In genomic region chr17:19327039-19327776, GRCh38 we compare ENCODE assay signal across 13 cellular contexts. TPM values are rescaled to one million over a fixed set of nuclear protein-coding genes. Genes with fewer than 3 reads are reported as not detected.
A peak's percentile ranks its signal among the peaks of the same experiment; 100 is the strongest.
DNase-seq lines count a peak whose midpoint lies in the region; ATAC-seq and TF ChIP-seq lines count a peak whose summit lies in the region.
"Had no signal": no experiment of that assay in that cellular context is flagged by ENCODE, and none has a peak within 500 bp of the region (broad histone marks: within the 10 kb centered on the region; RNA-seq: fewer than 3 reads in every experiment).

No MANE protein-coding gene starts in this region.

- POLR2A ChIA-PET in HEK293 (lab: Yijun Ruan, JAX): no interaction called here

- no peak overlapping the region for H3K27ac ChIP-seq in HEK293 (ENCODE audit: extremely low read depth, low read depth, low read length)
- H3K27ac ChIP-seq in upper lobe of left lung: no peak overlapping the region
- H3K27ac ChIP-seq: SK-N-MC had no signal

- CTCF ChIA-PET in HEK293 (lab: Yijun Ruan, JAX): interaction anchor here (0.6 to 1.6 kb wide), 3 partner anchors 20 to 533 kb away, joined by 3 to 5 read pairs (median 4); partner anchors contain the start of gene B9D1

- TF ChIP-seq CTCF in HEK293 (tag by site-specific recombination; IDR thresholded peaks at IDR 0.05) (no peak), upper lobe of left lung (IDR thresholded peaks at IDR 0.05) (no peak)

- H3K4me1 ChIP-seq in HEK293 (ENCODE audit: control insufficient read depth, insufficient read depth, low read length): no peaks in the 10 kb centered on the region
- H3K4me1 ChIP-seq in adipocyte (ENCODE audit: control insufficient read depth, insufficient read depth, low read length): peaks cover 40% of the 10 kb centered on the region
- H3K4me1 ChIP-seq in upper lobe of left lung: no peaks in the 10 kb centered on the region

- no peak for TF ChIP-seq EP300 in upper lobe of left lung (IDR thresholded peaks at IDR 0.05)

- ATAC-seq in upper lobe of left lung (ENCODE audit: low FRiP score in 2 of 2): peak; percentile 28 to 63
- no peak for ATAC-seq in HG03469 (IDR thresholded peaks at IDR 0.05; ENCODE audit: unreplicated experiment)
- no peak for ATAC-seq in HG03196 (IDR thresholded peaks at IDR 0.05; ENCODE audit: unreplicated experiment)

- 84 to 94% methylated on average over 14 of the region's 14 CpGs for WGBS in upper lobe of left lung, 2 donors

- peak; percentile 81 for DNase-seq in adipocyte (ENCODE audit: low read depth)
- peak; percentile 67 for DNase-seq in hepatic stellate cell (ENCODE audit: low spot score)
- DNase-seq in upper lobe of left lung: peak in 1 of 2 donors; percentile 17
- DNase-seq in activated gamma-delta T cell treated with Interleukin-2 at 50 U/mL for 16 hours: no peak
- DNase-seq: activated CD4-positive, alpha-beta T cell treated with anti-CD3 and anti-CD28 coated beads, Interleukin-2, amount 10 ng/mL, durations not matched to agents 24 days and 14 days; activated naive CD4-positive, alpha-beta T cell treated with anti-CD3 and anti-CD28 coated beads for 36 hours; DMS79; Kasumi-1 had no signal

- H3K27me3 ChIP-seq in adipocyte (replicated peaks; ENCODE audit: control insufficient read depth, insufficient read depth, low read length) (no peaks in the 10 kb centered on the region), upper lobe of left lung (no peaks in the 10 kb centered on the region)

- H3K9me3 ChIP-seq in HEK293 (ENCODE audit: control insufficient read depth, insufficient read depth, low read depth, low read length) (no peaks in the 10 kb centered on the region), adipocyte (ENCODE audit: control insufficient read depth, low read length) (peaks cover 4% of the 10 kb centered on the region), upper lobe of left lung (no peaks in the 10 kb centered on the region)

- no peak for TF ChIP-seq POLR2A in upper lobe of left lung (IDR thresholded peaks at IDR 0.05)

- H3K36me3 ChIP-seq in HEK293 (ENCODE audit: control insufficient read depth in 2 of 2, insufficient read depth in 1 of 2, low read length in 2 of 2) (peaks cover 0 to 32% of the 10 kb centered on the region in 2 experiments; a peak in 2 of 3 replicates), adipocyte (ENCODE audit: control insufficient read depth, insufficient read depth, low read length, severe bottlenecking) (peaks cover 9% of the 10 kb centered on the region), upper lobe of left lung (peaks cover 0 to 23% (median 5%) of the 10 kb centered on the region in 4 donors)

- H3K9ac ChIP-seq in adipocyte (ENCODE audit: low read length): peak overlapping the region; percentile 16

- H3K4me3 ChIP-seq in HEK293 (ENCODE audit: low read depth, low read length) (no peak overlapping the region), adipocyte (ENCODE audit: low read length) (no peak overlapping the region), upper lobe of left lung (no peak overlapping the region)
- H3K4me3 ChIP-seq: SK-N-MC had no signal

TF ChIP-seq in HEK293, 187 proteins besides CTCF, POLR2A, EP300 and RAD21:
- TF ChIP-seq KLF10 (tag by site-specific recombination; IDR thresholded peaks at IDR 0.05): no peak
- TF ChIP-seq ZNF121 (tag by site-specific recombination; IDR thresholded peaks at IDR 0.05): peak; percentile 38; the same call in 1 of the 2 replicates
TF ChIP-seq in HEK293: peak in this region for 1.

RNA-seq across cellular contexts. Expression of gene B9D1, which starts 35.3 kb away (rescaled TPM):
- 10 to 100 TPM; 11.7 to 52.4 (median 17.5) TPM for total RNA-seq in upper lobe of left lung

RNA-seq across cellular contexts. Expression of gene MAPK7, which starts 51.1 kb away (rescaled TPM):
- total RNA-seq in upper lobe of left lung: 10 to 100 TPM; 20.1 to 77.2 (median 37.6) TPM

RNA-seq across cellular contexts. Expression of gene MFAP4, which starts 59.8 kb away (rescaled TPM):
- total RNA-seq in upper lobe of left lung: 100 to 1,000 TPM in 4 of 6 donors, 10 to 100 TPM in 2; 24.1 to 280 (median 175) TPM
- total RNA-seq: activated CD4-positive, alpha-beta T cell treated with anti-CD3 and anti-CD28 coated beads, Interleukin-2, amount 10 ng/mL, durations not matched to agents 24 days and 14 days; activated naive CD4-positive, alpha-beta T cell treated with anti-CD3 and anti-CD28 coated beads for 36 hours; NCI-H460 had no signal

Comparison
In these comparisons a context has a peak if more than half of its experiments do, and no peak if none do; other contexts are left out.
1. ATAC-seq: peak in upper lobe of left lung (2 of 2); none in HG03469 (single experiment) and HG03196 (single experiment).